Comparison of ENCODE assay signal across 8 cellular contexts in the genomic region with DNA sequence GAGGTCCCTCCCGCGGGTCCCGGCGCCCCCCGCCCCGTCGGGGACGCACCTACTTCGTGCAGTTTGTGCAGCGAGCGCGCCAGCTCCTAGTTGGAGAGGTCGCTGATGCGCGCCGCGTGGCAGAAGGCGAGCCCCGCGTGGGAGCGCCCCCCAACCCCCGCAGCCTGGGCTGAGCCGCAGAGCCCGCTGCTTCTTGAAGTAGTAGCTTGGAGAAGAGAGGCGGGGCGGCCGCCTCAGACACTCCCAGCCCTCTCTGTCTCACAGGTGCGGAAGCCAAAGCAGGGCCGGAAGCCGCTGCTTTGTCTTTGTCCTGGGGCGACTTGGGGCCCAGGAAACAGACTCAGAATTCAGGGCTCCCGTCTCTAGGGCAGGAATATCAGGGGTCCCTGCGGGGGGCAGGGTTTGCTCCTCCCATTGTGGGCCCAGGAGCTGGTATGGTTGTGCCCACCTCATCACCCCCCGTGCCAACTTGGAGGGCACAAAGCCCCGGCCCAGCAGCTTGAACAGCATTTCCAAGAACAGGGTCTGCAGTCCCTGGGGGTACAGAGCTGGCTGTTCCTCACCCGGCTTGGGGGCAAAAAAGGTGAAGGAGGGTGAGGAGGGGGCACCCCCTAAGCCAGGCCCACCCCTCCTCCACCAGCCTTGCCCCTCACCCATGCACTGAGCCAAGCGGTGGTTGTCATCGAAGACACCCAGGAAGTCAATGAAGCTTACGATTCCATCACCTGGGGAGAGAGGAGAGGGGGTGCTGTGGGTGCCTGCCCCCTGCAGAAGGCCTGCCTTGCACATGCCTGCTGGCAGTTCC. TPM values are rescaled to one million over a fixed set of nuclear protein-coding genes. Genes with fewer than 3 reads are reported as not detected.
DNase-seq lines count a peak whose midpoint lies in the region; ATAC-seq and TF ChIP-seq lines count a peak whose summit lies in the region.

No MANE protein-coding gene starts in this region.

- H2BK5ac ChIP-seq in mesendoderm (ENCODE audit: low read length), result peak overlapping the region; percentile 35

- TF ChIP-seq CTCF in WTC11 (IDR thresholded peaks at IDR 0.05), result no peak

- peak overlapping the region; percentile 61 for H2AK5ac ChIP-seq in mesendoderm (ENCODE audit: low read length)

- no peaks in the 10 kb centered on the region for H3K79me2 ChIP-seq in mesendoderm (ENCODE audit: control insufficient read depth, insufficient read depth, low read length)

- ATAC-seq in GM21515 (IDR thresholded peaks at IDR 0.05; ENCODE audit: unreplicated experiment) (peak; percentile 45), WTC11 (peak; percentile 39), sciatic nerve (no peak)
- peak; percentile 88 for ATAC-seq in stimulated activated memory B cell treated with anti-CD40 and anti-IgM and Interleukin-4, amounts not matched to agents 10 μg/mL and 1 μg/mL and 100 μg/mL, for 72 hours

- H3K4me1 ChIP-seq in mesendoderm (ENCODE audit: control insufficient read depth, low read depth, low read length), result peaks cover 3% of the 10 kb centered on the region

- no peaks in the 10 kb centered on the region for H3K27me3 ChIP-seq in mesendoderm (ENCODE audit: insufficient read depth, low read length, poor library complexity)

- no peaks in the 10 kb centered on the region for H3K36me3 ChIP-seq in mesendoderm (ENCODE audit: control insufficient read depth, insufficient read depth, low read length)

- no CpG with 5 or more reads among the region's 39 CpGs for WGBS in mesendoderm (ENCODE audit: extremely low coverage, insufficient coverage, low lambda C conversion rate)

- H3K9me3 Mint-ChIP-seq in WTC11, result no peaks in the 10 kb centered on the region
- H3K9me3 Mint-ChIP-seq in stimulated activated memory B cell treated with anti-CD40 and anti-IgM and Interleukin-4, amounts not matched to agents 10 μg/mL and 1 μg/mL and 100 μg/mL, for 72 hours, result no peaks in the 10 kb centered on the region

- H3K4me3 Mint-ChIP-seq in WTC11, result peak overlapping the region; percentile 83
- peak overlapping the region; percentile 91 for H3K4me3 Mint-ChIP-seq in stimulated activated memory B cell treated with anti-CD40 and anti-IgM and Interleukin-4, amounts not matched to agents 10 μg/mL and 1 μg/mL and 100 μg/mL, for 72 hours

- H3K18ac ChIP-seq in mesendoderm (ENCODE audit: low read length), result peak overlapping the region; percentile 91

- peak overlapping the region; percentile 78 for H3K4ac ChIP-seq in mesendoderm (ENCODE audit: low read depth, low read length)

- CTCF ChIA-PET in WTC11 (lab: Charles Lee), result interaction anchor here (0.7 to 9.1 kb wide), 20 partner anchors 8 to 179 kb away, joined by 3 to 179 read pairs (median 11); a partner anchor contains a TSS

- H3K56ac ChIP-seq in mesendoderm (ENCODE audit: low read length), result peak overlapping the region; percentile 96

- peaks cover 4% of the 10 kb centered on the region for H3K79me1 ChIP-seq in mesendoderm (ENCODE audit: low read length)

- peak overlapping the region; percentile 63 for H3K4me2 ChIP-seq in mesendoderm (ENCODE audit: low read length)

- DNase-seq in D341Med (ENCODE audit: low spot score) (peak; percentile 87), WTC11 (ENCODE audit: low spot score) (peak; percentile 68), cerebellar cortex (ENCODE audit: low spot score) (peak; percentile 30), mesendoderm (peak; percentile 81), sciatic nerve (ENCODE audit: low spot score) (no peak)
- DNase-seq in Jurkat, Clone E6-1 (ENCODE audit: low read depth, low spot score), result peak; percentile 81

- no peak overlapping the region for H4K8ac ChIP-seq in mesendoderm (ENCODE audit: low read depth, low read length)

- H3K4me3 ChIP-seq in Jurkat, Clone E6-1 (ENCODE audit: low read length), result peak overlapping the region; percentile 82
- peak overlapping the region; percentile 86 for H3K4me3 ChIP-seq in mesendoderm (ENCODE audit: low read length)

- no peaks in the 10 kb centered on the region; the same call in none of the 2 replicates for H3K27me3 Mint-ChIP-seq in WTC11 (ENCODE audit: low read depth)
- no peaks in the 10 kb centered on the region for H3K27me3 Mint-ChIP-seq in stimulated activated memory B cell treated with anti-CD40 and anti-IgM and Interleukin-4, amounts not matched to agents 10 μg/mL and 1 μg/mL and 100 μg/mL, for 72 hours

- POLR2A ChIA-PET in WTC11 (lab: Charles Lee), result interaction anchor here (0.8 to 2.4 kb wide), 3 partner anchors 9 to 99 kb away, joined by 3 to 18 read pairs (median 4); a partner anchor contains a TSS

- H4K5ac ChIP-seq in mesendoderm (ENCODE audit: low read length), result no peak overlapping the region

- peak overlapping the region; percentile 77 for H3K9ac ChIP-seq in mesendoderm (ENCODE audit: low read length)

- H3K36me3 Mint-ChIP-seq in WTC11, result peaks cover 7% of the 10 kb centered on the region
- H3K36me3 Mint-ChIP-seq in stimulated activated memory B cell treated with anti-CD40 and anti-IgM and Interleukin-4, amounts not matched to agents 10 μg/mL and 1 μg/mL and 100 μg/mL, for 72 hours, result peaks cover 35% of the 10 kb centered on the region

- peaks cover 18% of the 10 kb centered on the region for H3K4me1 Mint-ChIP-seq in WTC11
- H3K4me1 Mint-ChIP-seq in stimulated activated memory B cell treated with anti-CD40 and anti-IgM and Interleukin-4, amounts not matched to agents 10 μg/mL and 1 μg/mL and 100 μg/mL, for 72 hours, result peaks cover 59% of the 10 kb centered on the region

- no peak overlapping the region for H2BK15ac ChIP-seq in mesendoderm (replicated peaks; ENCODE audit: low read depth)

- peak overlapping the region; percentile 5 for H2BK120ac ChIP-seq in mesendoderm (ENCODE audit: low read depth, low read length)

- H3K27ac ChIP-seq in mesendoderm (ENCODE audit: low read depth, low read length), result peak overlapping the region; percentile 90

- peak overlapping the region; percentile 32 for H3K23ac ChIP-seq in mesendoderm (ENCODE audit: low read length)

- intact Hi-C loops in sciatic nerve (cut with DNase I), result no loop called here

- H3K27ac Mint-ChIP-seq in WTC11, result peak overlapping the region; percentile 82
- peak overlapping the region; percentile 77 for H3K27ac Mint-ChIP-seq in stimulated activated memory B cell treated with anti-CD40 and anti-IgM and Interleukin-4, amounts not matched to agents 10 μg/mL and 1 μg/mL and 100 μg/mL, for 72 hours

TF ChIP-seq in WTC11, 78 proteins besides CTCF, POLR2A, EP300 and RAD21 (continues in another document):
- TF ChIP-seq ESRRA (CRISPR knock-in tag; IDR thresholded peaks at IDR 0.05; ENCODE audit: borderline replicate concordance) (0 out of 2 replicates have a peak, but pooled peaks have one; percentile 28), NR2C2 (CRISPR knock-in tag; IDR thresholded peaks at IDR 0.05) (no peak), ZNF138 (CRISPR knock-in tag; conservative IDR thresholded peaks at IDR 0.05) (no peak)
- TF ChIP-seq, protein P1, sequence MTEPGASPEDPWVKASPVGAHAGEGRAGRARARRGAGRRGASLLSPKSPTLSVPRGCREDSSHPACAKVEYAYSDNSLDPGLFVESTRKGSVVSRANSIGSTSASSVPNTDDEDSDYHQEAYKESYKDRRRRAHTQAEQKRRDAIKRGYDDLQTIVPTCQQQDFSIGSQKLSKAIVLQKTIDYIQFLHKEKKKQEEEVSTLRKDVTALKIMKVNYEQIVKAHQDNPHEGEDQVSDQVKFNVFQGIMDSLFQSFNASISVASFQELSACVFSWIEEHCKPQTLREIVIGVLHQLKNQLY (CRISPR knock-in tag; IDR thresholded peaks at IDR 0.05), result 0 out of 2 replicates have a peak, but pooled peaks have one; percentile 78
- TF ChIP-seq, protein P2, sequence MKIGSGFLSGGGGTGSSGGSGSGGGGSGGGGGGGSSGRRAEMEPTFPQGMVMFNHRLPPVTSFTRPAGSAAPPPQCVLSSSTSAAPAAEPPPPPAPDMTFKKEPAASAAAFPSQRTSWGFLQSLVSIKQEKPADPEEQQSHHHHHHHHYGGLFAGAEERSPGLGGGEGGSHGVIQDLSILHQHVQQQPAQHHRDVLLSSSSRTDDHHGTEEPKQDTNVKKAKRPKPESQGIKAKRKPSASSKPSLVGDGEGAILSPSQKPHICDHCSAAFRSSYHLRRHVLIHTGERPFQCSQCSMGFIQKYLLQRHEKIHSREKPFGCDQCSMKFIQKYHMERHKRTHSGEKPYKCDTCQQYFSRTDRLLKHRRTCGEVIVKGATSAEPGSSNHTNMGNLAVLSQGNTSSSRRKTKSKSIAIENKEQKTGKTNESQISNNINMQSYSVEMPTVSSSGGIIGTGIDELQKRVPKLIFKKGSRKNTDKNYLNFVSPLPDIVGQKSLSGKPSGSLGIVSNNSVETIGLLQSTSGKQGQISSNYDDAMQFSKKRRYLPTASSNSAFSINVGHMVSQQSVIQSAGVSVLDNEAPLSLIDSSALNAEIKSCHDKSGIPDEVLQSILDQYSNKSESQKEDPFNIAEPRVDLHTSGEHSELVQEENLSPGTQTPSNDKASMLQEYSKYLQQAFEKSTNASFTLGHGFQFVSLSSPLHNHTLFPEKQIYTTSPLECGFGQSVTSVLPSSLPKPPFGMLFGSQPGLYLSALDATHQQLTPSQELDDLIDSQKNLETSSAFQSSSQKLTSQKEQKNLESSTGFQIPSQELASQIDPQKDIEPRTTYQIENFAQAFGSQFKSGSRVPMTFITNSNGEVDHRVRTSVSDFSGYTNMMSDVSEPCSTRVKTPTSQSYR (CRISPR knock-in tag; IDR thresholded peaks at IDR 0.05), result peak; percentile 79; the same call in 1 of the 2 replicates

RNA-seq across cellular contexts. Expression of a gene that starts 13.6 kb away (rescaled TPM):
- not detected for polyA plus RNA-seq in Jurkat, Clone E6-1 (2012; ENCODE audit: insufficient read depth, insufficient read length)
- 0.14 to 0.15 TPM in 2 of 3 replicates, not detected in the other for total RNA-seq in WTC11 (2021)
- not detected for polyA plus RNA-seq in mesendoderm (2013, experiment 1 of 2)
- polyA plus RNA-seq in mesendoderm (2013, experiment 2 of 2), result not detected
- total RNA-seq in sciatic nerve, result not detected

RNA-seq across cellular contexts. Expression of a gene that starts 26.6 kb away (rescaled TPM):
- 276 TPM for polyA plus RNA-seq in Jurkat, Clone E6-1 (2012; ENCODE audit: insufficient read depth, insufficient read length)
- total RNA-seq in WTC11 (2021) (5.3 to 7.9 TPM (median 7.3 TPM) in 3 replicates), sciatic nerve (39.6 TPM)
- 3.0 TPM for polyA plus RNA-seq in mesendoderm (2013, experiment 1 of 2)
- 3.6 TPM for polyA plus RNA-seq in mesendoderm (2013, experiment 2 of 2)
